ENCODE assay signal across 9 cellular contexts in genomic region chr20:63641146-63641791, GRCh38. TPM values are rescaled to one million over a fixed set of nuclear protein-coding genes. Genes with fewer than 3 reads are reported as not detected.
DNase-seq lines count a peak whose midpoint lies in the region; ATAC-seq and TF ChIP-seq lines count a peak whose summit lies in the region.
"Had no signal": no experiment of that assay in that cellular context is flagged by ENCODE, and none has a peak within 500 bp of the region (broad histone marks: within the 10 kb centered on the region; RNA-seq: fewer than 3 reads in every experiment).

No MANE protein-coding gene starts in this region.

- peak; percentile 27 for ATAC-seq in HG02571 (IDR thresholded peaks at IDR 0.05; ENCODE audit: unreplicated experiment)
- ATAC-seq in naive thymus-derived CD8-positive, alpha-beta T cell, result peak; percentile 19 to 24

- H3K9me3 ChIP-seq in ectodermal cell (ENCODE audit: control insufficient read depth, low read length) (no peaks in the 10 kb centered on the region), HAP-1 (no peaks in the 10 kb centered on the region)

- H3K9me3 Mint-ChIP-seq in naive thymus-derived CD8-positive, alpha-beta T cell, result no peaks in the 10 kb centered on the region
- H3K9me3 Mint-ChIP-seq: brain had no signal

- no peaks in the 10 kb centered on the region for H3K36me3 ChIP-seq in BJ (ENCODE audit: control insufficient read depth, insufficient read depth, low read length)
- H3K36me3 ChIP-seq in ectodermal cell (ENCODE audit: control insufficient read depth, insufficient read depth, low read length), result no peaks in the 10 kb centered on the region
- H3K36me3 ChIP-seq in HAP-1 (replicated peaks), result no peaks in the 10 kb centered on the region

- peaks cover 0 to 22% (median 7%) of the 10 kb centered on the region in 3 donors for H3K36me3 Mint-ChIP-seq in naive thymus-derived CD8-positive, alpha-beta T cell
- H3K36me3 Mint-ChIP-seq: brain had no signal

- POLR2A ChIA-PET in BJ (lab: Charles Lee), result interaction anchor here (0.8 kb wide), 1 partner anchor 17 kb away, joined by 3 read pairs; the partner anchor contains the start of gene RTEL1
- POLR2A ChIA-PET in naive thymus-derived CD8-positive, alpha-beta T cell (lab: Charles Lee), result interaction anchor here (0.6 to 10.6 kb wide), 30 partner anchors 11 to 339 kb away, joined by 3 to 740 read pairs (median 6); partner anchors contain the start of genes ARFRP1, GMEB2, HELZ2 and LIME1

- H3K27ac ChIP-seq in ectodermal cell (ENCODE audit: insufficient read depth, low read depth, low read length, poor library complexity, severe bottlenecking), result no peak overlapping the region

- peak overlapping the region in 9 of 10 donors; percentile 68 to 95 (median 87) for H3K27ac Mint-ChIP-seq in naive thymus-derived CD8-positive, alpha-beta T cell

- H3K4me1 ChIP-seq in ectodermal cell (ENCODE audit: control insufficient read depth, insufficient read depth, low read length) (peaks cover 8% of the 10 kb centered on the region), HAP-1 (peaks cover 5% of the 10 kb centered on the region; the same call in 1 of the 2 replicates)

- in situ Hi-C loops in HAP-1 (cut with MboI; ENCODE audit: low sequenced_read_pairs), result no loop called here

- H3K4me1 Mint-ChIP-seq in naive thymus-derived CD8-positive, alpha-beta T cell, result peaks cover 23 to 42% (median 42%) of the 10 kb centered on the region in 4 donors

- CTCF ChIA-PET in BJ (lab: Yijun Ruan, JAX), result interaction anchor here (1.0 to 1.7 kb wide), 5 partner anchors 9 to 102 kb away, joined by 3 read pairs; partner anchors contain the start of gene STMN3

- no peaks in the 10 kb centered on the region for H3K27me3 Mint-ChIP-seq in naive thymus-derived CD8-positive, alpha-beta T cell

- DNase-seq in BJ (ENCODE audit: low read depth) (no peak), T-helper 1 cell (peak in 4 of 5 donors; percentile 40 to 77 (median 46)), HAP-1 (ENCODE audit: low spot score in 2 of 2) (no peak), NCI-H128 (lab: John Stamatoyannopoulos, UW; ENCODE audit: unreplicated experiment) (no peak), SIG-M5 treated with dmso at 0.1 percent for 504 hours (lab: John Stamatoyannopoulos, UW; ENCODE audit: unreplicated experiment) (no peak)
- DNase-seq in naive thymus-derived CD8-positive, alpha-beta T cell, result peak; percentile 38 to 86 (median 58)

- 38 to 39% methylated on average over 42 of the region's 47 CpGs for WGBS in ectodermal cell, 2 experiments

- H3K4me3 ChIP-seq in BJ (ENCODE audit: low read depth, low read length), result peak overlapping the region; percentile 46
- H3K4me3 ChIP-seq in ectodermal cell (ENCODE audit: insufficient read depth, low read depth, low read length), result peak overlapping the region; percentile 39
- no peak overlapping the region for H3K4me3 ChIP-seq in HAP-1

- TF ChIP-seq CTCF in BJ (IDR thresholded peaks at IDR 0.05; ENCODE audit: insufficient read depth, low read depth, low read length), result no peak

- peak overlapping the region; percentile 55 to 93 (median 82) for H3K4me3 Mint-ChIP-seq in naive thymus-derived CD8-positive, alpha-beta T cell

- no peaks in the 10 kb centered on the region for H3K27me3 ChIP-seq in BJ (ENCODE audit: control insufficient read depth, insufficient read depth, low read length)
- H3K27me3 ChIP-seq in ectodermal cell (ENCODE audit: control insufficient read depth, insufficient read depth, low read length, poor library complexity, severe bottlenecking), result peaks cover 27% of the 10 kb centered on the region
- no peaks in the 10 kb centered on the region for H3K27me3 ChIP-seq in HAP-1 (ENCODE audit: low read depth)

RNA-seq across cellular contexts. Expression of gene STMN3, which starts 12.0 kb away (rescaled TPM):
- polyA plus RNA-seq in BJ (2011; rRNA removed), result 9.7 and 12.7 TPM in 2 replicates
- polyA minus RNA-seq in BJ (2011; rRNA and poly(A)+ RNA removed), result 4.4 and 4.8 TPM in 2 replicates
- polyA plus RNA-seq in ectodermal cell (2013, experiment 1 of 4), result 6.7 TPM
- polyA plus RNA-seq in ectodermal cell (2013, experiment 2 of 4), result 6.6 TPM
- polyA plus RNA-seq in ectodermal cell (2013, experiment 3 of 4), result 8.2 TPM
- polyA plus RNA-seq in ectodermal cell (2013, experiment 4 of 4), result 10.2 TPM
- total RNA-seq in naive thymus-derived CD8-positive, alpha-beta T cell, result 100 to 1,000 TPM in 1 of 2 experiments, 10 to 100 TPM in 1; 94.3 to 102 TPM
- polyA plus RNA-seq in naive thymus-derived CD8-positive, alpha-beta T cell, result 10 to 100 TPM; 21.6 to 35.4 (median 34.0) TPM

RNA-seq across cellular contexts. Expression of gene GMEB2, which starts 14.4 kb away (rescaled TPM):
- 5.2 and 7.4 TPM in 2 replicates for polyA plus RNA-seq in BJ (2011; rRNA removed)
- polyA minus RNA-seq in BJ (2011; rRNA and poly(A)+ RNA removed), result 4.4 and 5.2 TPM in 2 replicates
- polyA plus RNA-seq in ectodermal cell (2013, experiment 1 of 4), result 15.7 TPM
- 14.4 TPM for polyA plus RNA-seq in ectodermal cell (2013, experiment 2 of 4)
- 11.4 TPM for polyA plus RNA-seq in ectodermal cell (2013, experiment 3 of 4)
- polyA plus RNA-seq in ectodermal cell (2013, experiment 4 of 4), result 12.4 TPM
- 10 to 100 TPM; 26.1 to 26.6 TPM for total RNA-seq in naive thymus-derived CD8-positive, alpha-beta T cell
- polyA plus RNA-seq in naive thymus-derived CD8-positive, alpha-beta T cell, result 10 to 100 TPM in 1 of 3 donors, 1 to 10 TPM in 2; 6.2 to 16.3 (median 6.8) TPM

RNA-seq across cellular contexts. Expression of gene RTEL1, which starts 16.8 kb away (rescaled TPM):
- polyA plus RNA-seq in BJ (2011; rRNA removed), result 13.6 and 18.3 TPM in 2 replicates
- 18.6 and 27.2 TPM in 2 replicates for polyA minus RNA-seq in BJ (2011; rRNA and poly(A)+ RNA removed)
- polyA plus RNA-seq in ectodermal cell (2013, experiment 1 of 4), result 19.4 TPM
- 17.9 TPM for polyA plus RNA-seq in ectodermal cell (2013, experiment 2 of 4)
- polyA plus RNA-seq in ectodermal cell (2013, experiment 3 of 4), result 11.4 TPM
- polyA plus RNA-seq in ectodermal cell (2013, experiment 4 of 4), result 12.6 TPM
- total RNA-seq in naive thymus-derived CD8-positive, alpha-beta T cell, result 10 to 100 TPM; 23.6 to 25.5 TPM
- 1 to 10 TPM; 3.2 to 6.8 (median 4.4) TPM for polyA plus RNA-seq in naive thymus-derived CD8-positive, alpha-beta T cell

RNA-seq across cellular contexts. Expression of gene TNFRSF6B, which starts 55.2 kb away (rescaled TPM):
- polyA plus RNA-seq in BJ (2011; rRNA removed), result 2.1 and 3.2 TPM in 2 replicates
- polyA minus RNA-seq in BJ (2011; rRNA and poly(A)+ RNA removed), result 0.46 TPM in 1 of 2 replicates, not detected in the other
- polyA plus RNA-seq in ectodermal cell (2013, experiment 1 of 4), result 3.2 TPM
- 0.53 TPM for polyA plus RNA-seq in ectodermal cell (2013, experiment 2 of 4)
- polyA plus RNA-seq in ectodermal cell (2013, experiment 3 of 4), result 0.59 TPM
- polyA plus RNA-seq in ectodermal cell (2013, experiment 4 of 4), result 2.2 TPM
- total RNA-seq in naive thymus-derived CD8-positive, alpha-beta T cell, result 1 to 10 TPM in 1 of 2 experiments, under 1 TPM in 1; 0.96 to 1.1 TPM
- under 1 TPM in 2 of 3 donors, not detected in 1; 0.22 to 0.84 TPM for polyA plus RNA-seq in naive thymus-derived CD8-positive, alpha-beta T cell

Comparison
In these comparisons a context has a peak if more than half of its experiments do, and no peak if none do; other contexts are left out.
1. DNase-seq: peak in T-helper 1 cell (4 of 5) and naive thymus-derived CD8-positive, alpha-beta T cell (10 of 10); none in BJ (single experiment), HAP-1 (0 of 2), NCI-H128 (single experiment) and SIG-M5 treated with dmso at 0.1 percent for 504 hours (single experiment).